ENCODE assay signal across 11 cellular contexts in the genomic region with DNA sequence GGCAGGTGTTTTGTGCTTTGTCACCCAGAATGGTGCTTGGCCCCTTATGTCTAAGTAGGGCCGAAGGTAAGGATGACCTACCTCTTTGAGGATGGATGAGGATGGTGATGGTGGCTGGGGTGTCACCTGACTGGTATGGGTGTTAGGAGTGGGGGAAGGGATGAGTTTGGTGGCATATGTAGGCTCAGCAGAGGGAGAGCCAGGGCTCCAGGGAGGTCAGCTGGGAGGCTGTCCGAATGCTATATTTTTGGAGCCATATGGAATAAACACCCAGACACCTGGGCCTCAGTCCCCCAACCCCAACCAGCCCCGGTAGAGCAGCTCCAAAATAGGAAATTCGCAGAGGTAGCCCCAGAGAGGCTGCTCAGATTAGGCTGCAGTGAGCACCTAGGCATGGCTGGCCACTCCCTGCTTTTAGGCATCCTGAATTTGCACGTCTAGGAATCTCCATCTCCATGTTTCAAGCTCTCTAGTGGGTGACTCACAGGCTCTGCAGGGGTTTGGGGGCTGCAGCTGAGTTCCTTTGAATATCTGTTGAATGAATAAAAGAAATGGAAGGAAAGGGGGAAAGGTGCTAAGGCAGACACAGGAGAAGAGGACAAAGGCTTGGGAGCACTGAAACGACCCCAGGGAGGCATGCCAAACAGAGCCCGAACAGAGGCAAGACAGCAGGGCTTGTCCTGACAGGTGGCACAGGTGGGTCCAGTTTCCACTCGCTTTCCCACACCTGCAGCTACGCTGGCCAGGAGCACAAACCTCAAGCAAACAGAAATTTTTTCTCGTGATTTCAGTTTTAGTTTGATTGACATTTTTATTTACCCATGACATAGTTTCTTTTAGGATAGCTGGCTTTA.
DNase-seq lines count a peak whose midpoint lies in the region; ATAC-seq lines count a peak whose summit lies in the region.
"Had no signal": no experiment of that assay in that cellular context is flagged by ENCODE, and none has a peak within 500 bp of the region (broad histone marks: within the 10 kb centered on the region; RNA-seq: fewer than 3 reads in every experiment).

No MANE protein-coding gene starts in this region.

- H3K27me3 ChIP-seq in esophagus (ENCODE audit: control insufficient read depth in 1 of 2, insufficient read depth in 2 of 2, low read length in 2 of 2): no peaks in the 10 kb centered on the region

- POLR2A ChIA-PET in activated CD4-positive, alpha-beta T cell treated with anti-CD3 and anti-CD28 coated beads for 36 hours (lab: Charles Lee): no interaction called here

- H3K27ac Mint-ChIP-seq in activated CD4-positive, alpha-beta T cell treated with anti-CD3 and anti-CD28 coated beads for 36 hours: peak overlapping the region; percentile 20

- no peaks in the 10 kb centered on the region for H3K9me3 Mint-ChIP-seq in activated CD4-positive, alpha-beta T cell treated with anti-CD3 and anti-CD28 coated beads for 36 hours (ENCODE audit: low read depth)

- peaks cover 15 to 28% of the 10 kb centered on the region in 2 donors for H3K4me1 ChIP-seq in esophagus (ENCODE audit: control insufficient read depth in 2 of 2, insufficient read depth in 2 of 2, low read length in 1 of 2)

- no peak overlapping the region for H3K4me3 Mint-ChIP-seq in activated CD4-positive, alpha-beta T cell treated with anti-CD3 and anti-CD28 coated beads for 36 hours

- H3K27me3 Mint-ChIP-seq in activated CD4-positive, alpha-beta T cell treated with anti-CD3 and anti-CD28 coated beads for 36 hours: no peaks in the 10 kb centered on the region

- H3K4me3 ChIP-seq in esophagus (ENCODE audit: low read depth in 1 of 2, low read length in 2 of 2): no peak overlapping the region

- intact Hi-C loops in activated CD4-positive, alpha-beta T cell treated with anti-CD3 and anti-CD28 coated beads for 36 hours (cut with DNase I, micrococcal nuclease): no loop called here

- CTCF ChIA-PET in activated CD4-positive, alpha-beta T cell treated with anti-CD3 and anti-CD28 coated beads for 36 hours (lab: Charles Lee): no interaction called here

- DNase-seq in activated CD4-positive, alpha-beta T cell treated with anti-CD3 and anti-CD28 coated beads for 36 hours: no peak
- DNase-seq in activated CD4-positive, alpha-beta T cell treated with anti-CD3 and anti-CD28 coated beads, Interleukin-2, amount 50 U/mL, for 1 hour: no peak
- peak; percentile 88 for DNase-seq in NCI-H2171 treated with DMSO at 0.1 percent for 48 hours (lab: John Stamatoyannopoulos, UW)
- peak; percentile 45 for DNase-seq in ureter (ENCODE audit: low spot score)
- DNase-seq in amniotic stem cell (lab: John Stamatoyannopoulos, UW): no peak
- no peak for DNase-seq in activated effector memory CD4-positive, alpha-beta T cell treated with anti-CD3 and anti-CD28 coated beads, Interleukin-2, amount 50 U/mL, for 16 hours
- DNase-seq: activated CD4-positive, alpha-beta T cell treated with anti-CD3 and anti-CD28 coated beads, Interleukin-2, amount 50 U/mL, for 48 hours; Caco-2; left colon had no signal

- 56 to 60% methylated on average over 10 of the region's 10 CpGs for WGBS in esophagus, 2 donors

- no peak for ATAC-seq in activated CD4-positive, alpha-beta T cell treated with anti-CD3 and anti-CD28 coated beads for 36 hours
- no peak for ATAC-seq in HG03108 (IDR thresholded peaks at IDR 0.05; ENCODE audit: unreplicated experiment)
- ATAC-seq: left colon had no signal

- H3K27ac ChIP-seq in esophagus (ENCODE audit: low read depth in 2 of 2, low read length in 1 of 2): peak overlapping the region; percentile 58 to 69

- H3K36me3 ChIP-seq in esophagus (ENCODE audit: control insufficient read depth in 2 of 2, insufficient read depth in 2 of 2, low read length in 1 of 2): no peaks in the 10 kb centered on the region

- peaks cover 58% of the 10 kb centered on the region for H3K36me3 Mint-ChIP-seq in activated CD4-positive, alpha-beta T cell treated with anti-CD3 and anti-CD28 coated beads for 36 hours (ENCODE audit: low read depth)

- no peaks in the 10 kb centered on the region for H3K9me3 ChIP-seq in esophagus (ENCODE audit: control insufficient read depth in 2 of 2, insufficient read depth in 1 of 2, low read depth in 1 of 2, low read length in 1 of 2)
- H3K9me3 ChIP-seq: Caco-2 had no signal

- H3K4me1 Mint-ChIP-seq in activated CD4-positive, alpha-beta T cell treated with anti-CD3 and anti-CD28 coated beads for 36 hours: peaks cover 38% of the 10 kb centered on the region

Comparison
In these comparisons a context has a peak if more than half of its experiments do, and no peak if none do; other contexts are left out.
1. DNase-seq: peak in NCI-H2171 treated with DMSO at 0.1 percent for 48 hours (single experiment) and ureter (single experiment); none in activated CD4-positive, alpha-beta T cell treated with anti-CD3 and anti-CD28 coated beads for 36 hours (single experiment), activated CD4-positive, alpha-beta T cell treated with anti-CD3 and anti-CD28 coated beads, Interleukin-2, amount 50 U/mL, for 1 hour (single experiment), amniotic stem cell (single experiment) and activated effector memory CD4-positive, alpha-beta T cell treated with anti-CD3 and anti-CD28 coated beads, Interleukin-2, amount 50 U/mL, for 16 hours (single experiment).